In the genomic region with DNA sequence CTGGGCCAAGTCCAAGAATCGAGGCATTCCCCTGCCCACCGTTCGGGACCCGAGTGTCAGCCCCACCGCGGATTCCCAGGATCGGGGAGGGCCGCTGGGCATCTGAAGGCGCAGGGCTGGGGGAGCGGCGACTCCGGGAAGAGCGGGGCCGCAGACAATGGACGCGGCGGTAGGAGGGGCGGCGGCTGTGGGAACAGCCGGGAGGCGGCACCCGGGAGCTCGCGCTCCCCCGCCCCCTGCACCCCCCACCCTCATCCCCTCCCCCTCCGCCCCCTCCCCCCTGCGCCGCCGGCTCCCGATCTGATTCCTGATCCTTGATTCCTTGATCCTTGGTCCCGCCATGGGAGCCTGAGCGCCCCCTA, we compare ENCODE assay signal across 8 cellular contexts. TPM values are rescaled to one million over a fixed set of nuclear protein-coding genes. Genes with fewer than 3 reads are reported as not detected.
DNase-seq lines count a peak whose midpoint lies in the region; ATAC-seq and TF ChIP-seq lines count a peak whose summit lies in the region.

TSS of gene VANGL2 (plus strand) at position 281 of the 362 bp plus-strand sequence. CDS start 15,274 bp downstream, outside the sequence.

- ATAC-seq in GM19463 (IDR thresholded peaks at IDR 0.05; ENCODE audit: unreplicated experiment) = no peak
- ATAC-seq in GM18858 (IDR thresholded peaks at IDR 0.05; ENCODE audit: unreplicated experiment) = no peak

- H3K4me1 Mint-ChIP-seq in CD14-positive monocyte (peaks cover 29% of the 10 kb centered on the region), chondrocyte (ENCODE audit: low read depth) (peaks cover 15% of the 10 kb centered on the region)

- intact Hi-C loops in CD14-positive monocyte (cut with micrococcal nuclease) = no loop called here

- no peak for TF ChIP-seq CTCF in CD14-positive monocyte (IDR thresholded peaks at IDR 0.05)
- TF ChIP-seq CTCF in chondrocyte (IDR thresholded peaks at IDR 0.05) = peak; percentile 36

- H3K27me3 Mint-ChIP-seq in CD14-positive monocyte (ENCODE audit: low read depth in 3 of 3) (peaks cover 28 to 35% (median 29%) of the 10 kb centered on the region in 3 donors), chondrocyte (ENCODE audit: low read depth) (peaks cover 2% of the 10 kb centered on the region)

- H3K4me3 Mint-ChIP-seq in CD14-positive monocyte = peak within 1 kb of the TSS; percentile 49 to 77
- H3K4me3 Mint-ChIP-seq in chondrocyte (ENCODE audit: unreplicated experiment) = peak within 1 kb of the TSS; percentile 78

- H3K9ac ChIP-seq in HUES6 (ENCODE audit: low read length) = peak within 1 kb of the TSS; percentile 82

- no peaks in the 10 kb centered on the region for H3K9me3 ChIP-seq in HUES6 (ENCODE audit: control insufficient read depth, insufficient read depth, low read depth, low read length)

- peaks cover 0 to 8% of the 10 kb centered on the region in 2 donors for H3K36me3 Mint-ChIP-seq in CD14-positive monocyte
- no peaks in the 10 kb centered on the region for H3K36me3 Mint-ChIP-seq in chondrocyte (ENCODE audit: low read depth)

- DNase-seq in CD14-positive monocyte (ENCODE audit: low spot score) = no peak
- DNase-seq in T follicular helper cell (ENCODE audit: low read depth) = peak; percentile 4
- peak; percentile 92 for DNase-seq in chondrocyte (ENCODE audit: low spot score)
- peak; percentile 28 for DNase-seq in kidney glomerular epithelial cell (lab: John Stamatoyannopoulos, UW)
- peak in 2 of 3 donors; percentile 24 to 42 for DNase-seq in stimulated activated CD4-positive, alpha-beta T cell treated with anti-CD3 and anti-CD28 coated beads, Interleukin-12 subunit alpha, Interleukin-12 subunit beta, amount 100 ng/mL, for 48 hours (ENCODE audit: low read depth in 2 of 3, low spot score in 1 of 3)

- no peaks in the 10 kb centered on the region for H3K27me3 ChIP-seq in HUES6 (ENCODE audit: control insufficient read depth, insufficient read depth, low read length)

- no peaks in the 10 kb centered on the region for H3K36me3 ChIP-seq in HUES6 (ENCODE audit: control insufficient read depth, insufficient read depth, low read length)

- peaks cover 56% of the 10 kb centered on the region for H3K4me1 ChIP-seq in HUES6 (ENCODE audit: control insufficient read depth, insufficient read depth, low read length)

- peak within 1 kb of the TSS; percentile 95 for H3K27ac ChIP-seq in HUES6 (ENCODE audit: low read depth, low read length)

- peak within 1 kb of the TSS; percentile 88 for H3K4me3 ChIP-seq in HUES6 (ENCODE audit: low read depth, low read length)

- H3K27ac Mint-ChIP-seq in CD14-positive monocyte = no peak within 1 kb of the TSS
- H3K27ac Mint-ChIP-seq in chondrocyte (ENCODE audit: unreplicated experiment) = peak within 1 kb of the TSS; percentile 8

- H3K9me3 Mint-ChIP-seq in CD14-positive monocyte (peaks cover 0 to 2% (median 0%) of the 10 kb centered on the region in 7 donors), chondrocyte (ENCODE audit: low read depth) (no peaks in the 10 kb centered on the region)

RNA-seq across cellular contexts. Expression of gene VANGL2, which starts in this region (rescaled TPM):
- not detected for polyA plus RNA-seq in CD14-positive monocyte
- 8.0 to 12.0 TPM (median 11.3 TPM) in 3 replicates for total RNA-seq in chondrocyte
